8 cellular contexts compared by ENCODE assay signal in the genomic region with DNA sequence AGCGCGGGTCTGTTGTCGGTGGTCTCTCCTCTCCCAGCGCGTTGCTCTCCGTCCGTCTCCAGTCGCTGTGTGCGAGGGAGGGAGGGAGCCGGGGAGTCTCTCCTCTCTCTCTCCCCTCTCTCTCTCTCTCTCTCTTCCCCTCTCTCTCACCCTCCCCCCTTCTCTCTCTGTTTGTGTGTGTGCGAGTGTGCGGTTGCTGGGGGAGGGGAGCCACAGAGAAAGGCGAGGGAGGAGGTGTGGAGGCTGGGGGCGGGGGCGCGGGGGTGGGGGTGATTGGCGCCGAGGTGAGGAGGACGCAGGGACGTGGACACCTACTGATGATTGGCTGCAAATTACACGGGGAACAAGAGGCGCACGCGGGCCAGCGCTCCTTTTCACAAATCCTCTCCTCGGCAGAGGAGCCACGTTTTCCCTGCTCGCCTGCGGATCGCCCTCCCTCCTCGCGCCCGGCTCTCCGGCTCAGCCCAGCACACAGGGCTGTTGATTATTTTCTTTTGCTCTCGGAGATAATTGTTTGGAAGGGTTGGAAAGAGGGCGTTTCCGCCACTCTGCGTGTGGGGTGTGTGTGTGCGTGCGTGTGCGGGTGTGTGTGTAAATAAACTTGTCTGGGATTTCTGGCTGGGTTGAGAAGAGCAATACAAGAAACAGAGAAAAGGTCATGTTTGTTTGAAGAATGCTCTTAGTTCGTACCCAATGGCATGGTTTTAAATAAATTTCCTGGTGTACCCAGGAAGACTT. TPM values are rescaled to one million over a fixed set of nuclear protein-coding genes. Genes with fewer than 3 reads are reported as not detected.
DNase-seq lines count a peak whose midpoint lies in the region; ATAC-seq and TF ChIP-seq lines count a peak whose summit lies in the region.

Gene CXXC4, minus strand, starts transcription at position 73 of the 738 bp plus-strand sequence. CDS start 3,092 bp downstream, outside the sequence.

- no peak within 1 kb of the TSS for H2AK5ac ChIP-seq in trophoblast cell (ENCODE audit: low read length)

- peak within 1 kb of the TSS; percentile 79 for H3K9ac ChIP-seq in trophoblast cell (ENCODE audit: low read length)

- peak within 1 kb of the TSS; percentile 97 for H3K4me2 ChIP-seq in trophoblast cell (ENCODE audit: low read length)

- intact Hi-C loops in adrenal gland (cut with DNase I): no loop called here

- H3K4me3 ChIP-seq in adrenal gland: peak within 1 kb of the TSS in 2 of 4 donors; percentile 1 to 47
- H3K4me3 ChIP-seq in right atrium auricular region: peak within 1 kb of the TSS; percentile 49 to 63
- H3K4me3 ChIP-seq in trophoblast cell (ENCODE audit: low read depth, low read length): peak within 1 kb of the TSS; percentile 76

- H2BK120ac ChIP-seq in trophoblast cell (ENCODE audit: insufficient read depth, low read length, poor library complexity): peak within 1 kb of the TSS; percentile 68

- H3K18ac ChIP-seq in trophoblast cell (ENCODE audit: low read length): peak within 1 kb of the TSS; percentile 66

- H3K14ac ChIP-seq in trophoblast cell (ENCODE audit: low read length): peak within 1 kb of the TSS; percentile 64

- no peaks in the 10 kb centered on the region for H3K9me3 ChIP-seq in adrenal gland (replicated peaks in 1 of 3)
- H3K9me3 ChIP-seq in right atrium auricular region: no peaks in the 10 kb centered on the region
- no peaks in the 10 kb centered on the region for H3K9me3 ChIP-seq in trophoblast cell (ENCODE audit: insufficient read depth, low read depth, low read length)

- H2BK5ac ChIP-seq in trophoblast cell (ENCODE audit: low read depth, low read length, poor library complexity): peak within 1 kb of the TSS; percentile 75

- peak within 1 kb of the TSS; percentile 74 for H4K91ac ChIP-seq in trophoblast cell (ENCODE audit: low read depth, low read length)

- H3K27me3 ChIP-seq in adrenal gland (peaks cover 17% of the 10 kb centered on the region), right atrium auricular region (no peaks in the 10 kb centered on the region), trophoblast cell (ENCODE audit: insufficient read depth, low read length) (peaks cover 4% of the 10 kb centered on the region)

- no peaks in the 10 kb centered on the region for H3K36me3 ChIP-seq in adrenal gland (replicated peaks in 1 of 2)
- no peaks in the 10 kb centered on the region for H3K36me3 ChIP-seq in right atrium auricular region
- no peaks in the 10 kb centered on the region for H3K36me3 ChIP-seq in trophoblast cell (ENCODE audit: control insufficient read depth in 1 of 2, insufficient read depth in 2 of 2, low read length in 2 of 2)

- TF ChIP-seq POLR2A in adrenal gland (IDR thresholded peaks at IDR 0.05): no peak

- H3K27ac ChIP-seq in adrenal gland (peak within 1 kb of the TSS in 3 of 5 donors; percentile 27 to 43 (median 35)), right atrium auricular region (peak within 1 kb of the TSS; percentile 84 to 90), trophoblast cell (ENCODE audit: low read depth, low read length) (no peak within 1 kb of the TSS)

- H3K79me1 ChIP-seq in trophoblast cell (ENCODE audit: low read length): peaks cover 9% of the 10 kb centered on the region

- H3K4ac ChIP-seq in trophoblast cell (ENCODE audit: low read depth, low read length): peak within 1 kb of the TSS; percentile 39

- peak; percentile 61 for DNase-seq in activated effector memory CD4-positive, alpha-beta T cell treated with anti-CD3 and anti-CD28 coated beads, Interleukin-2, amount 50 U/mL, for 16 hours
- DNase-seq in activated effector memory CD4-positive, alpha-beta T cell treated with Interleukin-2 at 50 U/mL for 16 hours: no peak
- DNase-seq in NCI-H774 (lab: John Stamatoyannopoulos, UW) (peak; percentile 83), adrenal gland (peak in 6 of 7 donors; percentile 33 to 82 (median 46)), right atrium auricular region (ENCODE audit: low spot score) (peak; percentile 70), trophoblast cell (peak in 1 of 2 donors; percentile 25), mesenteric fat pad (ENCODE audit: low spot score) (no peak)

- TF ChIP-seq CTCF in adrenal gland (IDR thresholded peaks at IDR 0.05) (no peak), right atrium auricular region (IDR thresholded peaks at IDR 0.05) (no peak)

- peak within 1 kb of the TSS; percentile 43 for H2BK12ac ChIP-seq in trophoblast cell (ENCODE audit: low read length)

- peak within 1 kb of the TSS; percentile 86 for H2AFZ ChIP-seq in trophoblast cell (ENCODE audit: insufficient read depth, low read length, poor library complexity)

- H4K12ac ChIP-seq in trophoblast cell (ENCODE audit: low read depth, low read length): no peak within 1 kb of the TSS

- peak; percentile 20 for ATAC-seq in HG03442 (IDR thresholded peaks at IDR 0.05; ENCODE audit: unreplicated experiment)

- peak within 1 kb of the TSS; percentile 86 for H4K8ac ChIP-seq in trophoblast cell (ENCODE audit: low read depth, low read length)

- WGBS in adrenal gland, 4 donors: 1 to 2% (median 1%) methylated on average over 31 to 42 of the region's 42 CpGs
- no CpG with 5 or more reads among the region's 42 CpGs for WGBS in trophoblast cell (ENCODE audit: extremely low coverage, insufficient coverage, insufficient read length)

- H3K23ac ChIP-seq in trophoblast cell (ENCODE audit: low read length): no peak within 1 kb of the TSS

- peaks cover 2% of the 10 kb centered on the region for H3K79me2 ChIP-seq in trophoblast cell (ENCODE audit: control insufficient read depth, insufficient read depth, low read length, poor library complexity)

- H3K4me1 ChIP-seq in adrenal gland (replicated peaks in 1 of 2) (peaks cover 0 to 5% of the 10 kb centered on the region in 2 donors), right atrium auricular region (peaks cover 0 to 30% of the 10 kb centered on the region in 2 donors), trophoblast cell (ENCODE audit: control insufficient read depth in 1 of 2, insufficient read depth in 2 of 2, low read length in 2 of 2) (peaks cover 0 to 5% of the 10 kb centered on the region in 2 experiments)

RNA-seq across cellular contexts. Expression of gene CXXC4, which starts in this region (rescaled TPM):
- total RNA-seq in adrenal gland: 1 to 10 TPM in 3 of 8 donors, under 1 TPM in 5; 0.12 to 1.7 (median 0.74) TPM
- polyA plus RNA-seq in adrenal gland: 1 to 10 TPM in 1 of 3 donors, under 1 TPM in 2; 0.27 to 1.9 (median 0.72) TPM
- 1 to 10 TPM; 3.1 to 4.1 TPM for total RNA-seq in right atrium auricular region
- 0.88 and 0.93 TPM in 2 replicates for polyA plus RNA-seq in trophoblast cell (2013)
- total RNA-seq in mesenteric fat pad: 1.1 TPM

Comparison
In these comparisons a context has a peak if more than half of its experiments do, and no peak if none do; other contexts are left out.
1. DNase-seq: peak in activated effector memory CD4-positive, alpha-beta T cell treated with anti-CD3 and anti-CD28 coated beads, Interleukin-2, amount 50 U/mL, for 16 hours (single experiment), NCI-H774 (single experiment), adrenal gland (6 of 7) and right atrium auricular region (single experiment); none in activated effector memory CD4-positive, alpha-beta T cell treated with Interleukin-2 at 50 U/mL for 16 hours (single experiment) and mesenteric fat pad (single experiment).